In the genomic region with DNA sequence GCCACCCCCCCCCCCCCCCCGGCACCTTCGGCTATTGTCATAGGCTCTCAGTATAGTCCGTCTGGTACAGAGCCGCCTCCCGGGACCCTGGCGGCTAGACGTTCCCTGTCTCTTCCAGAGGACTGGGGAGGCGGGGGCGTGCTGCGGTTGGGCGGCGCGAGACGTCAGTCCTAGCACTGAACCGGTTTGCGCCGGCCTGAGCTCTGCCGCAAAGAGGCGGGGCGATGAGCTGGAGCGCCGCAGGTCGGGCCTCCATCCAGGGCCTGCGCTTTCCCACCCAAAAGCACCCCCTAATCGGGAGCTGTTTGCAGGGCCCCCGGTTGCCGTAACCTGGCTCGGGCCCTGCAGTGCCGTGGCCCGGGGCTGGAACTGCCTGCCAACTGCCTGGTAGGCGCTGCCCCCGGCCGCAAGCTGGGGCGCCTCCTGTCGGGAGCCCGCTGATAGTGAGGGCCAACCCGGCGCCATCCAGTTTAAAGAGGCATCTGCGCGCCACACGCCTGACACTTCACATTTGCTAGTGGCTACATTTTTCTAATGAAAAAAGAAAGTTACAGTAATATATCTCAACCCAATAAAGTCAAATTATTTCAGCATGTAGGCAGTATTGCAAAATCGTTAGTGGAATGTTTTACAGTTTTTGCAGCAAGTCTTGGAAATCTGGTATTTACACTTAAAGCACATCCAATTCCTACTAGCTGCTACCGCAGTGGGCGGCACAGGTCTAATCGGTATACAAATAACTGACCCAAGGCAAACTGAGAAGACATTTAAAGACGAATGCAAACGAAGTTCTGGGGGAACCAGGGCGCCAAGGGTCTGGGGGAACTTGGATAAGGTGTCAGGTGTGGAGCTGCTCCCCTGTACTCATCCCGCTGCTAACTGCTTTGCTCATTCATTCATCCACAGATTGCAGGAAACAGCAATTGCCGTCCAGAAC, we compare ENCODE assay signal across 2 cellular contexts.
TF ChIP-seq lines count a peak whose summit lies in the region.

No MANE protein-coding gene starts in this region.

TF ChIP-seq in HCT116, 20 proteins besides CTCF, POLR2A, EP300 and RAD21 (continued from another document):
- no peak for TF ChIP-seq EZH2phosphoT487 (IDR thresholded peaks at IDR 0.05; ENCODE audit: borderline replicate concordance)
- no peak for TF ChIP-seq CEBPB (IDR thresholded peaks at IDR 0.05; ENCODE audit: low read depth)
- peak; percentile 95 for TF ChIP-seq EGR1 (IDR thresholded peaks at IDR 0.05; ENCODE audit: low read depth)
- TF ChIP-seq ZFX (IDR thresholded peaks at IDR 0.05) = peak; percentile 43; the same call in 1 of the 2 replicates
- TF ChIP-seq YY1 (IDR thresholded peaks at IDR 0.05; ENCODE audit: extremely low read depth, insufficient replicate concordance, low read depth, low read length) = peak; percentile 44
- TF ChIP-seq SIN3A (IDR thresholded peaks at IDR 0.05; ENCODE audit: low read depth) = no peak; the same call in none of the 2 replicates
- TF ChIP-seq, protein P1, sequence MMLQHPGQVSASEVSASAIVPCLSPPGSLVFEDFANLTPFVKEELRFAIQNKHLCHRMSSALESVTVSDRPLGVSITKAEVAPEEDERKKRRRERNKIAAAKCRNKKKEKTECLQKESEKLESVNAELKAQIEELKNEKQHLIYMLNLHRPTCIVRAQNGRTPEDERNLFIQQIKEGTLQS (IDR thresholded peaks at IDR 0.05) = no peak
- TF ChIP-seq POLR2AphosphoS5 (IDR thresholded peaks at IDR 0.05; ENCODE audit: low read depth, low read length) = 0 out of 2 replicates have a peak, but pooled peaks have one; percentile 45
- TF ChIP-seq SP1 (IDR thresholded peaks at IDR 0.05; ENCODE audit: low read depth) = peak; percentile 31; the same call in 1 of the 2 replicates
- TF ChIP-seq, protein P2, sequence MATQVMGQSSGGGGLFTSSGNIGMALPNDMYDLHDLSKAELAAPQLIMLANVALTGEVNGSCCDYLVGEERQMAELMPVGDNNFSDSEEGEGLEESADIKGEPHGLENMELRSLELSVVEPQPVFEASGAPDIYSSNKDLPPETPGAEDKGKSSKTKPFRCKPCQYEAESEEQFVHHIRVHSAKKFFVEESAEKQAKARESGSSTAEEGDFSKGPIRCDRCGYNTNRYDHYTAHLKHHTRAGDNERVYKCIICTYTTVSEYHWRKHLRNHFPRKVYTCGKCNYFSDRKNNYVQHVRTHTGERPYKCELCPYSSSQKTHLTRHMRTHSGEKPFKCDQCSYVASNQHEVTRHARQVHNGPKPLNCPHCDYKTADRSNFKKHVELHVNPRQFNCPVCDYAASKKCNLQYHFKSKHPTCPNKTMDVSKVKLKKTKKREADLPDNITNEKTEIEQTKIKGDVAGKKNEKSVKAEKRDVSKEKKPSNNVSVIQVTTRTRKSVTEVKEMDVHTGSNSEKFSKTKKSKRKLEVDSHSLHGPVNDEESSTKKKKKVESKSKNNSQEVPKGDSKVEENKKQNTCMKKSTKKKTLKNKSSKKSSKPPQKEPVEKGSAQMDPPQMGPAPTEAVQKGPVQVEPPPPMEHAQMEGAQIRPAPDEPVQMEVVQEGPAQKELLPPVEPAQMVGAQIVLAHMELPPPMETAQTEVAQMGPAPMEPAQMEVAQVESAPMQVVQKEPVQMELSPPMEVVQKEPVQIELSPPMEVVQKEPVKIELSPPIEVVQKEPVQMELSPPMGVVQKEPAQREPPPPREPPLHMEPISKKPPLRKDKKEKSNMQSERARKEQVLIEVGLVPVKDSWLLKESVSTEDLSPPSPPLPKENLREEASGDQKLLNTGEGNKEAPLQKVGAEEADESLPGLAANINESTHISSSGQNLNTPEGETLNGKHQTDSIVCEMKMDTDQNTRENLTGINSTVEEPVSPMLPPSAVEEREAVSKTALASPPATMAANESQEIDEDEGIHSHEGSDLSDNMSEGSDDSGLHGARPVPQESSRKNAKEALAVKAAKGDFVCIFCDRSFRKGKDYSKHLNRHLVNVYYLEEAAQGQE (IDR thresholded peaks at IDR 0.05; ENCODE audit: low read depth) = no peak
- TF ChIP-seq TCF7L2 (IDR thresholded peaks at IDR 0.05; ENCODE audit: borderline replicate concordance, extremely low read depth, insufficient read depth, insufficient read length) = no peak
- no peak for TF ChIP-seq ZNF274 (IDR thresholded peaks at IDR 0.05; ENCODE audit: low read depth, low read length)
- no peak for TF ChIP-seq ELF1 (IDR thresholded peaks at IDR 0.05; ENCODE audit: borderline replicate concordance, low read depth)
- TF ChIP-seq, protein P3, sequence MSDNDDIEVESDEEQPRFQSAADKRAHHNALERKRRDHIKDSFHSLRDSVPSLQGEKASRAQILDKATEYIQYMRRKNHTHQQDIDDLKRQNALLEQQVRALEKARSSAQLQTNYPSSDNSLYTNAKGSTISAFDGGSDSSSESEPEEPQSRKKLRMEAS (IDR thresholded peaks at IDR 0.05) = peak; percentile 21
- TF ChIP-seq, protein P4, sequence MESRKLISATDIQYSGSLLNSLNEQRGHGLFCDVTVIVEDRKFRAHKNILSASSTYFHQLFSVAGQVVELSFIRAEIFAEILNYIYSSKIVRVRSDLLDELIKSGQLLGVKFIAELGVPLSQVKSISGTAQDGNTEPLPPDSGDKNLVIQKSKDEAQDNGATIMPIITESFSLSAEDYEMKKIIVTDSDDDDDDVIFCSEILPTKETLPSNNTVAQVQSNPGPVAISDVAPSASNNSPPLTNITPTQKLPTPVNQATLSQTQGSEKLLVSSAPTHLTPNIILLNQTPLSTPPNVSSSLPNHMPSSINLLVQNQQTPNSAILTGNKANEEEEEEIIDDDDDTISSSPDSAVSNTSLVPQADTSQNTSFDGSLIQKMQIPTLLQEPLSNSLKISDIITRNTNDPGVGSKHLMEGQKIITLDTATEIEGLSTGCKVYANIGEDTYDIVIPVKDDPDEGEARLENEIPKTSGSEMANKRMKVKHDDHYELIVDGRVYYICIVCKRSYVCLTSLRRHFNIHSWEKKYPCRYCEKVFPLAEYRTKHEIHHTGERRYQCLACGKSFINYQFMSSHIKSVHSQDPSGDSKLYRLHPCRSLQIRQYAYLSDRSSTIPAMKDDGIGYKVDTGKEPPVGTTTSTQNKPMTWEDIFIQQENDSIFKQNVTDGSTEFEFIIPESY (IDR thresholded peaks at IDR 0.05; ENCODE audit: extremely low read depth, insufficient replicate concordance, low read length) = no peak
- no peak for TF ChIP-seq EZH2 (IDR thresholded peaks at IDR 0.05)
- no peak for TF ChIP-seq JUND (IDR thresholded peaks at IDR 0.05)
- no peak for TF ChIP-seq FOSL1 (IDR thresholded peaks at IDR 0.05; ENCODE audit: low read depth)
- TF ChIP-seq SRF (IDR thresholded peaks at IDR 0.05; ENCODE audit: low read depth) = no peak

TF ChIP-seq in SK-N-SH, 30 proteins besides CTCF, POLR2A, EP300 and RAD21 (continues in another document):
- TF ChIP-seq SMC3 (IDR thresholded peaks at IDR 0.05; ENCODE audit: low read depth, low read length) (no peak; the same call in 1 of the 2 replicates), GABPA (IDR thresholded peaks at IDR 0.05; ENCODE audit: low read depth) (no peak), FOXM1 (IDR thresholded peaks at IDR 0.05; ENCODE audit: low read depth) (peak; percentile 28; the same call in 1 of the 2 replicates), GATA2 (CRISPR knock-in tag; IDR thresholded peaks at IDR 0.05) (no peak), TAF1 (IDR thresholded peaks at IDR 0.05; ENCODE audit: borderline replicate concordance, low read depth, low read length) (peak; percentile 39; the same call in 1 of the 2 replicates), FOXJ3 (CRISPR knock-in tag; IDR thresholded peaks at IDR 0.05) (no peak), NRF1 (IDR thresholded peaks at IDR 0.05; ENCODE audit: low read depth, low read length) (0 out of 2 replicates have a peak, but pooled peaks have one; percentile 7), RCOR1 (IDR thresholded peaks at IDR 0.05; ENCODE audit: low read length) (no peak), JUND (IDR thresholded peaks at IDR 0.05) (no peak), FOSL2 (IDR thresholded peaks at IDR 0.05; ENCODE audit: borderline replicate concordance, low read depth) (no peak), TCF12 (IDR thresholded peaks at IDR 0.05) (0 out of 2 replicates have a peak, but pooled peaks have one; percentile 25), TEAD4 (IDR thresholded peaks at IDR 0.05; ENCODE audit: borderline replicate concordance, insufficient read depth) (peak; percentile 31; the same call in 1 of the 2 replicates), MEF2A (IDR thresholded peaks at IDR 0.05; ENCODE audit: borderline replicate concordance, low read depth) (peak; percentile 13; the same call in 1 of the 2 replicates), CHD2 (IDR thresholded peaks at IDR 0.05; ENCODE audit: low read length, partially characterized antibody) (peak; percentile 15), YY1 (IDR thresholded peaks at IDR 0.05; ENCODE audit: low read depth) (peak; percentile 47; the same call in 1 of the 2 replicates), NFIC (IDR thresholded peaks at IDR 0.05; ENCODE audit: borderline replicate concordance) (0 out of 2 replicates have a peak, but pooled peaks have one; percentile 47), SIN3A (IDR thresholded peaks at IDR 0.05; ENCODE audit: borderline replicate concordance, low read depth, low read length) (no peak), RFX5 (IDR thresholded peaks at IDR 0.05; ENCODE audit: low read length) (no peak), POLR2AphosphoS5 (IDR thresholded peaks at IDR 0.05; ENCODE audit: low read depth, low read length) (peak; percentile 91), MXI1 (IDR thresholded peaks at IDR 0.05; ENCODE audit: low read depth, low read length) (no peak; the same call in 1 of the 2 replicates), EZH2phosphoT487 (IDR thresholded peaks at IDR 0.05; ENCODE audit: borderline replicate concordance, low read depth) (no peak)
- TF ChIP-seq, protein P5, sequence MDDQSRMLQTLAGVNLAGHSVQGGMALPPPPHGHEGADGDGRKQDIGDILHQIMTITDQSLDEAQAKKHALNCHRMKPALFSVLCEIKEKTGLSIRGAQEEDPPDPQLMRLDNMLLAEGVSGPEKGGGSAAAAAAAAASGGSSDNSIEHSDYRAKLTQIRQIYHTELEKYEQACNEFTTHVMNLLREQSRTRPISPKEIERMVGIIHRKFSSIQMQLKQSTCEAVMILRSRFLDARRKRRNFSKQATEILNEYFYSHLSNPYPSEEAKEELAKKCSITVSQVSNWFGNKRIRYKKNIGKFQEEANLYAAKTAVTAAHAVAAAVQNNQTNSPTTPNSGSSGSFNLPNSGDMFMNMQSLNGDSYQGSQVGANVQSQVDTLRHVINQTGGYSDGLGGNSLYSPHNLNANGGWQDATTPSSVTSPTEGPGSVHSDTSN (IDR thresholded peaks at IDR 0.05) = peak; percentile 85
- TF ChIP-seq, protein P6, sequence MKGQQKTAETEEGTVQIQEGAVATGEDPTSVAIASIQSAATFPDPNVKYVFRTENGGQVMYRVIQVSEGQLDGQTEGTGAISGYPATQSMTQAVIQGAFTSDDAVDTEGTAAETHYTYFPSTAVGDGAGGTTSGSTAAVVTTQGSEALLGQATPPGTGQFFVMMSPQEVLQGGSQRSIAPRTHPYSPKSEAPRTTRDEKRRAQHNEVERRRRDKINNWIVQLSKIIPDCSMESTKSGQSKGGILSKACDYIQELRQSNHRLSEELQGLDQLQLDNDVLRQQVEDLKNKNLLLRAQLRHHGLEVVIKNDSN (IDR thresholded peaks at IDR 0.05; ENCODE audit: borderline replicate concordance, low read depth) = no peak
- TF ChIP-seq, protein P7, sequence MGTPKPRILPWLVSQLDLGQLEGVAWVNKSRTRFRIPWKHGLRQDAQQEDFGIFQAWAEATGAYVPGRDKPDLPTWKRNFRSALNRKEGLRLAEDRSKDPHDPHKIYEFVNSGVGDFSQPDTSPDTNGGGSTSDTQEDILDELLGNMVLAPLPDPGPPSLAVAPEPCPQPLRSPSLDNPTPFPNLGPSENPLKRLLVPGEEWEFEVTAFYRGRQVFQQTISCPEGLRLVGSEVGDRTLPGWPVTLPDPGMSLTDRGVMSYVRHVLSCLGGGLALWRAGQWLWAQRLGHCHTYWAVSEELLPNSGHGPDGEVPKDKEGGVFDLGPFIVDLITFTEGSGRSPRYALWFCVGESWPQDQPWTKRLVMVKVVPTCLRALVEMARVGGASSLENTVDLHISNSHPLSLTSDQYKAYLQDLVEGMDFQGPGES (IDR thresholded peaks at IDR 0.05; ENCODE audit: low read depth, low read length) = 0 out of 2 replicates have a peak, but pooled peaks have one; percentile 12
- TF ChIP-seq, protein P2 (IDR thresholded peaks at IDR 0.05; ENCODE audit: low read depth, low read length) = 0 out of 2 replicates have a peak, but pooled peaks have one; percentile 36
- TF ChIP-seq, protein P8, sequence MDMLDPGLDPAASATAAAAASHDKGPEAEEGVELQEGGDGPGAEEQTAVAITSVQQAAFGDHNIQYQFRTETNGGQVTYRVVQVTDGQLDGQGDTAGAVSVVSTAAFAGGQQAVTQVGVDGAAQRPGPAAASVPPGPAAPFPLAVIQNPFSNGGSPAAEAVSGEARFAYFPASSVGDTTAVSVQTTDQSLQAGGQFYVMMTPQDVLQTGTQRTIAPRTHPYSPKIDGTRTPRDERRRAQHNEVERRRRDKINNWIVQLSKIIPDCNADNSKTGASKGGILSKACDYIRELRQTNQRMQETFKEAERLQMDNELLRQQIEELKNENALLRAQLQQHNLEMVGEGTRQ (IDR thresholded peaks at IDR 0.05; ENCODE audit: borderline replicate concordance, low read depth, low read length) = no peak
- TF ChIP-seq, protein P4 (IDR thresholded peaks at IDR 0.05; ENCODE audit: borderline replicate concordance, low read depth) = no peak
